ENCODE assay signal across 26 cellular contexts in genomic region chr2:223997938-223998337, GRCh38. TPM values are rescaled to one million over a fixed set of nuclear protein-coding genes. Genes with fewer than 3 reads are reported as not detected.
A peak's percentile ranks its signal among the peaks of the same experiment; 100 is the strongest.
DNase-seq lines count a peak whose midpoint lies in the region; ATAC-seq and TF ChIP-seq lines count a peak whose summit lies in the region.
"Had no signal": no experiment of that assay in that cellular context is flagged by ENCODE, and none has a peak within 500 bp of the region (broad histone marks: within the 10 kb centered on the region; RNA-seq: fewer than 3 reads in every experiment).

No MANE protein-coding gene starts in this region.

- H2AFZ ChIP-seq in smooth muscle cell (ENCODE audit: low read depth), result no peak overlapping the region

- H3K9ac ChIP-seq in smooth muscle cell (ENCODE audit: low read depth), result no peak overlapping the region

- TF ChIP-seq CTCF in WTC11 (IDR thresholded peaks at IDR 0.05) (no peak), fibroblast of villous mesenchyme (IDR thresholded peaks at IDR 0.05; ENCODE audit: insufficient read depth, low read depth, low read length) (no peak), smooth muscle cell (IDR thresholded peaks at IDR 0.05; ENCODE audit: borderline replicate concordance, insufficient read depth, poor library complexity, severe bottlenecking) (no peak)

- peaks cover 33% of the 10 kb centered on the region for H4K20me1 ChIP-seq in smooth muscle cell (ENCODE audit: low read depth)

- intact Hi-C loops in posterior vena cava (cut with DNase I), result loop anchor here in 1 of 2 donors (5.0 kb wide), 1 partner anchor 284 kb away; no protein-coding TSS in a partner anchor

- H3K9me3 Mint-ChIP-seq in activated naive CD4-positive, alpha-beta T cell treated with anti-CD3 and anti-CD28 coated beads, Interleukin-2, amount 50 U/mL, for 24 hours, result no peaks in the 10 kb centered on the region
- no peaks in the 10 kb centered on the region for H3K9me3 Mint-ChIP-seq in WTC11
- H3K9me3 Mint-ChIP-seq: mesothelial cell of epicardium had no signal

- no peaks in the 10 kb centered on the region for H3K27me3 Mint-ChIP-seq in activated naive CD4-positive, alpha-beta T cell treated with anti-CD3 and anti-CD28 coated beads, Interleukin-2, amount 50 U/mL, for 24 hours
- no peaks in the 10 kb centered on the region for H3K27me3 Mint-ChIP-seq in WTC11 (ENCODE audit: low read depth)
- H3K27me3 Mint-ChIP-seq: naive thymus-derived CD4-positive, alpha-beta T cell had no signal

- H3K27me3 ChIP-seq in smooth muscle cell (ENCODE audit: low read depth), result no peaks in the 10 kb centered on the region
- H3K27me3 ChIP-seq: adrenal gland, BE2C, tibial nerve had no signal

- CTCF ChIA-PET in WTC11 (lab: Charles Lee), result no interaction called here

- peaks cover 5% of the 10 kb centered on the region for H3F3A ChIP-seq in smooth muscle cell (ENCODE audit: low read depth)

- H3K4me3 Mint-ChIP-seq in activated naive CD4-positive, alpha-beta T cell treated with anti-CD3 and anti-CD28 coated beads, Interleukin-2, amount 50 U/mL, for 24 hours, result no peak overlapping the region
- no peak overlapping the region for H3K4me3 Mint-ChIP-seq in WTC11
- H3K4me3 Mint-ChIP-seq: mesothelial cell of epicardium; naive thymus-derived CD4-positive, alpha-beta T cell had no signal

- peak overlapping the region; percentile 25 for H3K27ac ChIP-seq in smooth muscle cell (ENCODE audit: low read depth)
- H3K27ac ChIP-seq: adrenal gland, HL-60 had no signal

- H3K4me1 Mint-ChIP-seq in activated naive CD4-positive, alpha-beta T cell treated with anti-CD3 and anti-CD28 coated beads, Interleukin-2, amount 50 U/mL, for 24 hours, result peaks cover 16% of the 10 kb centered on the region
- H3K4me1 Mint-ChIP-seq in WTC11, result peaks cover 3% of the 10 kb centered on the region

- no peak overlapping the region for H3K4me2 ChIP-seq in smooth muscle cell

- ATAC-seq in WTC11 (no peak), GM21717 (IDR thresholded peaks at IDR 0.05; ENCODE audit: unreplicated experiment) (no peak)
- ATAC-seq: esophagus mucosa; left ventricle myocardium superior; naive thymus-derived CD4-positive, alpha-beta T cell; SK-N-SH treated with all-trans-retinoic acid at 6 μM for 48 hours had no signal

- peaks cover 17% of the 10 kb centered on the region for H3K79me2 ChIP-seq in smooth muscle cell (ENCODE audit: low read depth)

- POLR2A ChIA-PET in WTC11 (lab: Charles Lee), result no interaction called here

- DNase-seq in activated naive CD4-positive, alpha-beta T cell treated with anti-CD3 and anti-CD28 coated beads, Interleukin-2, amount 50 U/mL, for 16 hours, result no peak
- DNase-seq in WTC11 (ENCODE audit: low spot score) (no peak), fibroblast of villous mesenchyme (ENCODE audit: low read depth) (peak; percentile 9), smooth muscle cell (lab: John Stamatoyannopoulos, UW; ENCODE audit: unreplicated experiment) (no peak), posterior vena cava (ENCODE audit: low spot score) (no peak), DMS114 treated with DMSO at 0.1 percent for 48 hours (lab: John Stamatoyannopoulos, UW; ENCODE audit: unreplicated experiment) (no peak)
- DNase-seq: activated CD4-positive, alpha-beta T cell treated with anti-CD3 and anti-CD28 coated beads for 48 hours; activated naive CD4-positive, alpha-beta T cell; activated T-cell treated with anti-CD3 and anti-CD28 coated beads, Interleukin-2, amount 50 U/mL, for 48 hours; adrenal gland; BE2C; Kasumi-1; left ventricle myocardium superior; naive thymus-derived CD4-positive, alpha-beta T cell; NCI-H1436 treated with DMSO at 0.1 percent for 48 hours; NCI-H2107; NCI-H82; occipital lobe; T-helper 2 cell had no signal

- H3K36me3 ChIP-seq in smooth muscle cell (ENCODE audit: low read depth), result peaks cover 13% of the 10 kb centered on the region
- H3K36me3 ChIP-seq: adrenal gland, BE2C had no signal

- 82% methylated on average over 5 of the region's 5 CpGs for WGBS in smooth muscle cell (ENCODE audit: low lambda C conversion rate)

- peaks cover 6% of the 10 kb centered on the region for H3K36me3 Mint-ChIP-seq in activated naive CD4-positive, alpha-beta T cell treated with anti-CD3 and anti-CD28 coated beads, Interleukin-2, amount 50 U/mL, for 24 hours
- peaks cover 28% of the 10 kb centered on the region for H3K36me3 Mint-ChIP-seq in WTC11

- H3K4me1 ChIP-seq in smooth muscle cell (ENCODE audit: low read depth), result no peaks in the 10 kb centered on the region
- H3K4me1 ChIP-seq: adrenal gland, BE2C had no signal

- peak overlapping the region; percentile 7 for H3K27ac Mint-ChIP-seq in activated naive CD4-positive, alpha-beta T cell treated with anti-CD3 and anti-CD28 coated beads, Interleukin-2, amount 50 U/mL, for 24 hours
- no peak overlapping the region for H3K27ac Mint-ChIP-seq in WTC11
- H3K27ac Mint-ChIP-seq: mesothelial cell of epicardium had no signal

- H3K9me3 ChIP-seq in smooth muscle cell (replicated peaks; ENCODE audit: low read depth), result no peaks in the 10 kb centered on the region
- H3K9me3 ChIP-seq: adrenal gland, BE2C, tibial nerve had no signal

- H3K4me3 ChIP-seq in fibroblast of villous mesenchyme (ENCODE audit: low read depth, low read length), result no peak overlapping the region
- no peak overlapping the region for H3K4me3 ChIP-seq in smooth muscle cell
- H3K4me3 ChIP-seq: adrenal gland, tibial nerve had no signal

TF ChIP-seq in WTC11, 78 proteins besides CTCF, POLR2A, EP300 and RAD21:
- no peak for TF ChIP-seq ATF3 (CRISPR knock-in tag; conservative IDR thresholded peaks at IDR 0.05)
- peak; percentile 65 for TF ChIP-seq GABPB1 (CRISPR knock-in tag; IDR thresholded peaks at IDR 0.05)

RNA-seq across cellular contexts. Expression of gene MRPL44, which starts 40.7 kb away (rescaled TPM):
- 47.6 to 55.3 TPM (median 50.5 TPM) in 3 replicates for total RNA-seq in WTC11 (2021)
- total RNA-seq in fibroblast of villous mesenchyme, result 22.9 and 32.0 TPM in 2 replicates
- total RNA-seq in smooth muscle cell, result 23.2 and 34.5 TPM in 2 replicates
- polyA plus RNA-seq in smooth muscle cell, result 23.5 and 25.4 TPM in 2 replicates
- 10 to 100 TPM; 10.4 to 12.2 TPM for total RNA-seq in posterior vena cava

RNA-seq across cellular contexts. Expression of gene SERPINE2, which starts 41.1 kb away (rescaled TPM):
- total RNA-seq in WTC11 (2021), result 53.1 to 60.4 TPM (median 54.2 TPM) in 3 replicates
- 180 and 242 TPM in 2 replicates for total RNA-seq in fibroblast of villous mesenchyme
- total RNA-seq in smooth muscle cell, result 2,183 and 2,362 TPM in 2 replicates
- polyA plus RNA-seq in smooth muscle cell, result 2,391 and 3,094 TPM in 2 replicates
- 100 to 1,000 TPM; 385 to 718 TPM for total RNA-seq in posterior vena cava

RNA-seq across cellular contexts. Expression of gene WDFY1, which starts 52.8 kb away (rescaled TPM):
- total RNA-seq in WTC11 (2021), result 63.7 to 67.3 TPM (median 66.0 TPM) in 3 replicates
- total RNA-seq in fibroblast of villous mesenchyme, result 113 and 152 TPM in 2 replicates
- total RNA-seq in smooth muscle cell, result 58.6 and 68.3 TPM in 2 replicates
- 31.6 and 33.1 TPM in 2 replicates for polyA plus RNA-seq in smooth muscle cell
- total RNA-seq in posterior vena cava, result 10 to 100 TPM; 43.3 to 44.1 TPM
